Comparison of ENCODE assay signal across 2 cellular contexts in the genomic region with DNA sequence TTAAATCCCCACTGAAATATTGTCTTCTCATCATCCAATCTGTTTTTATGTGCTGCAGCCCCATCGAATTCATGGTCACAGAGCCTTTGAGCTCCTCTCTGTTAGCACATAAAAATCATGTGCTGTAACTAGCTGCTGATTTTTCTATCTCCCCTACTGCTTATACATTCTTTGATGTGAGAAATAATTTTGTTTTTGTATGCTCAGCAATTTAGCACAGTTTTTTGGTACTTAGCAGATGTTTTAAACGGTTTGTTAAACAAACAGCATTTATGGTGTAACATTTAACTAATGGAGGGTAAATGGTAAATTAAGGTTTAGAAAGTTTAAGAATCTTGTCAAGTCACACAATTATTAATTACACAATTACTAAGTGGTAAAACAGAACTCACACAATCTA.
A peak's percentile ranks its signal among the peaks of the same experiment; 100 is the strongest.
TF ChIP-seq lines count a peak whose summit lies in the region.

No MANE protein-coding gene starts in this region.

TF ChIP-seq in IMR-90, 13 proteins besides CTCF, POLR2A, EP300 and RAD21:
- TF ChIP-seq BHLHE40 (IDR thresholded peaks at IDR 0.05; ENCODE audit: low read depth, low read length) (no peak), MAFK (IDR thresholded peaks at IDR 0.05; ENCODE audit: low read depth, low read length) (peak; percentile 62), USF2 (IDR thresholded peaks at IDR 0.05; ENCODE audit: low read depth, low read length) (no peak), RFX5 (IDR thresholded peaks at IDR 0.05; ENCODE audit: low read depth, low read length) (no peak), CHD1 (IDR thresholded peaks at IDR 0.05; ENCODE audit: low read depth, low read length) (no peak), RCOR1 (IDR thresholded peaks at IDR 0.05; ENCODE audit: insufficient replicate concordance, low read length) (no peak), SMC3 (IDR thresholded peaks at IDR 0.05; ENCODE audit: low read depth, low read length) (no peak), NFE2L2 (IDR thresholded peaks at IDR 0.05; ENCODE audit: low read depth, low read length) (no peak)
- TF ChIP-seq, protein P1, sequence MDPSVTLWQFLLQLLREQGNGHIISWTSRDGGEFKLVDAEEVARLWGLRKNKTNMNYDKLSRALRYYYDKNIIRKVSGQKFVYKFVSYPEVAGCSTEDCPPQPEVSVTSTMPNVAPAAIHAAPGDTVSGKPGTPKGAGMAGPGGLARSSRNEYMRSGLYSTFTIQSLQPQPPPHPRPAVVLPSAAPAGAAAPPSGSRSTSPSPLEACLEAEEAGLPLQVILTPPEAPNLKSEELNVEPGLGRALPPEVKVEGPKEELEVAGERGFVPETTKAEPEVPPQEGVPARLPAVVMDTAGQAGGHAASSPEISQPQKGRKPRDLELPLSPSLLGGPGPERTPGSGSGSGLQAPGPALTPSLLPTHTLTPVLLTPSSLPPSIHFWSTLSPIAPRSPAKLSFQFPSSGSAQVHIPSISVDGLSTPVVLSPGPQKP (IDR thresholded peaks at IDR 0.05; ENCODE audit: borderline replicate concordance, low read depth, low read length) = no peak

TF ChIP-seq in K562, 482 proteins besides CTCF, POLR2A, EP300 and RAD21:
- TF ChIP-seq MAFG (tag; conservative IDR thresholded peaks at IDR 0.05) (0 out of 2 replicates have a peak, but pooled peaks have one; percentile 28), HBP1 (CRISPR knock-in tag; IDR thresholded peaks at IDR 0.05) (no peak), C11orf30 (IDR thresholded peaks at IDR 0.05; ENCODE audit: low read depth) (peak; percentile 34; the same call in 1 of the 2 replicates), ZNF316 (IDR thresholded peaks at IDR 0.05) (peak; percentile 60; the same call in 1 of the 2 replicates), MAFF (IDR thresholded peaks at IDR 0.05; ENCODE audit: low read length) (peak; percentile 24; the same call in 1 of the 2 replicates)
